9 cellular contexts compared by ENCODE assay signal in genomic region chr3:13879946-13880810, GRCh38. TPM values are rescaled to one million over a fixed set of nuclear protein-coding genes. Genes with fewer than 3 reads are reported as not detected.
DNase-seq lines count a peak whose midpoint lies in the region; ATAC-seq and TF ChIP-seq lines count a peak whose summit lies in the region.
"Had no signal": no experiment of that assay in that cellular context is flagged by ENCODE, and none has a peak within 500 bp of the region (broad histone marks: within the 10 kb centered on the region; RNA-seq: fewer than 3 reads in every experiment).

Gene WNT7A (minus strand): TSS chr3:13880071. CDS start chr3:13879816, 255 bp downstream.

- ATAC-seq in RWPE2 (ENCODE audit: low read depth) (peak; percentile 62), omental fat pad (ENCODE audit: low FRiP score) (no peak), HG02588 (IDR thresholded peaks at IDR 0.05; ENCODE audit: unreplicated experiment) (no peak)

- H3K4me1 Mint-ChIP-seq in immature natural killer cell = peaks cover 0 to 2% of the 10 kb centered on the region in 2 donors

- peaks cover 0 to 2% (median 0%) of the 10 kb centered on the region in 6 donors for H3K9me3 Mint-ChIP-seq in immature natural killer cell

- H3K27me3 Mint-ChIP-seq in immature natural killer cell (ENCODE audit: low read depth in 3 of 3) = peaks cover 7 to 22% (median 16%) of the 10 kb centered on the region in 3 donors

- TF ChIP-seq CTCF in RWPE2 (IDR thresholded peaks at IDR 0.05; ENCODE audit: poor library complexity, severe bottlenecking) (peak; percentile 98), omental fat pad (IDR thresholded peaks at IDR 0.05) (no peak)

- H3K27me3 ChIP-seq in RWPE2 (ENCODE audit: insufficient read depth, poor library complexity, severe bottlenecking) = no peaks in the 10 kb centered on the region

- peaks cover 0 to 5% (median 3%) of the 10 kb centered on the region in 3 donors for H3K36me3 Mint-ChIP-seq in immature natural killer cell

- H3K27ac ChIP-seq in RWPE2 (ENCODE audit: poor library complexity, severe bottlenecking) = peak within 1 kb of the TSS; percentile 75

- peaks cover 3% of the 10 kb centered on the region for H3K4me1 ChIP-seq in RWPE2 (ENCODE audit: insufficient read depth, poor library complexity, severe bottlenecking)

- DNase-seq in GM03348 (ENCODE audit: low spot score) (peak; percentile 49), RWPE2 (ENCODE audit: low spot score) (no peak), anterior cingulate cortex (lab: John Stamatoyannopoulos, UW) (peak in 39 of 58 donors; percentile 13 to 79 (median 56)), immature natural killer cell (no peak), DMS53 treated with DMSO at 0.1 percent for 48 hours (lab: John Stamatoyannopoulos, UW; ENCODE audit: unreplicated experiment) (no peak), omental fat pad (ENCODE audit: low spot score) (no peak)
- peak; percentile 69 to 74 for DNase-seq in stimulated activated CD4-positive, alpha-beta T cell treated with anti-CD3 and anti-CD28 coated beads, Interleukin-2, amount 100 ng/mL, for 24 hours

- no peak within 1 kb of the TSS for H3K27ac Mint-ChIP-seq in immature natural killer cell

- peak within 1 kb of the TSS; percentile 96 for H3K4me3 ChIP-seq in RWPE2 (ENCODE audit: severe bottlenecking)

- no peaks in the 10 kb centered on the region for H3K9me3 ChIP-seq in RWPE2 (ENCODE audit: severe bottlenecking)

- H3K4me3 Mint-ChIP-seq in immature natural killer cell = peak within 1 kb of the TSS in 3 of 5 donors; percentile 16 to 23 (median 18)

- H3K36me3 ChIP-seq in RWPE2 (ENCODE audit: low read depth) = peaks cover 17% of the 10 kb centered on the region

RNA-seq across cellular contexts. Expression of gene WNT7A, which starts in this region (rescaled TPM):
- not detected for polyA plus RNA-seq in immature natural killer cell
- total RNA-seq in omental fat pad = not detected
- total RNA-seq: LHCN-M2 had no signal

Comparison
In these comparisons a context has a peak if more than half of its experiments do, and no peak if none do; other contexts are left out.
1. DNase-seq: peak in GM03348 (single experiment), anterior cingulate cortex (39 of 58) and stimulated activated CD4-positive, alpha-beta T cell treated with anti-CD3 and anti-CD28 coated beads, Interleukin-2, amount 100 ng/mL, for 24 hours (2 of 2); none in RWPE2 (single experiment), immature natural killer cell (0 of 3), DMS53 treated with DMSO at 0.1 percent for 48 hours (single experiment) and omental fat pad (single experiment).